Comparison of ENCODE assay signal across 8 cellular contexts in genomic region chr17:28646039-28646754, GRCh38. TPM values are rescaled to one million over a fixed set of nuclear protein-coding genes. Genes with fewer than 3 reads are reported as not detected.
DNase-seq lines count a peak whose midpoint lies in the region; ATAC-seq, FAIRE-seq and TF ChIP-seq lines count a peak whose summit lies in the region.

No MANE protein-coding gene starts in this region.

- no peaks in the 10 kb centered on the region for H3K27me3 ChIP-seq in GM06990 (replicated peaks; ENCODE audit: control insufficient read depth, insufficient read depth, low read length)
- no peaks in the 10 kb centered on the region for H3K27me3 ChIP-seq in endothelial cell of umbilical vein (ENCODE audit: control insufficient read depth in 2 of 2, insufficient read depth in 2 of 2, low read length in 2 of 2)
- H3K27me3 ChIP-seq in prostate gland (replicated peaks; ENCODE audit: insufficient read depth), result no peaks in the 10 kb centered on the region

- 61% methylated on average over 12 of the region's 12 CpGs for WGBS in prostate gland

- TF ChIP-seq CTCF in GM06990 (IDR thresholded peaks at IDR 0.05; ENCODE audit: insufficient read depth, low read length, poor library complexity, severe bottlenecking) (no peak), endothelial cell of umbilical vein (IDR thresholded peaks at IDR 0.05; ENCODE audit: extremely low read depth in 1 of 2, insufficient read depth in 1 of 2, low read depth in 1 of 2, low read length in 2 of 2) (no peak), prostate gland (IDR thresholded peaks at IDR 0.05) (no peak), GM10248 (IDR thresholded peaks at IDR 0.05; ENCODE audit: control extremely low read depth, extremely low read depth, low read depth, missing control alignments) (no peak)

- H3K27ac ChIP-seq in endothelial cell of umbilical vein (ENCODE audit: insufficient read depth, low read depth, low read length), result peak overlapping the region; percentile 55
- H3K27ac ChIP-seq in prostate gland, result peak overlapping the region; percentile 89 to 95

- peaks cover 23% of the 10 kb centered on the region for H3K79me2 ChIP-seq in endothelial cell of umbilical vein (ENCODE audit: control insufficient read depth, insufficient read depth, low read length)

- intact Hi-C loops in endothelial cell of umbilical vein (cut with micrococcal nuclease) (loop anchor here (2.0 to 5.0 kb wide), 2 partner anchors 17 to 71 kb away; partner anchors contain the start of genes RAB34, RPL23A and SUPT6H), prostate gland (cut with DNase I) (no loop called here)

- CTCF ChIA-PET in endothelial cell of umbilical vein (lab: Charles Lee) (interaction anchor here (0.7 to 2.8 kb wide), 22 partner anchors 9 to 471 kb away, joined by 3 to 49 read pairs (median 5); partner anchors contain the start of genes RPL23A, SDF2, SUPT6H and TLCD1), GM10248 (lab: Yijun Ruan, JAX) (interaction anchor here (0.8 to 5.1 kb wide), 18 partner anchors 10 to 308 kb away, joined by 3 to 43 read pairs (median 4); partner anchors contain the start of genes RPL23A, SDF2, SUPT6H and TLCD1)

- H3K4me2 ChIP-seq in endothelial cell of umbilical vein (ENCODE audit: insufficient read depth, low read length), result peak overlapping the region; percentile 7

- ATAC-seq in GM19023 (IDR thresholded peaks at IDR 0.05; ENCODE audit: unreplicated experiment), result no peak

- POLR2A ChIA-PET in endothelial cell of umbilical vein (lab: Charles Lee) (no interaction called here), GM10248 (lab: Yijun Ruan, JAX) (interaction anchor here (1.1 kb wide), 1 partner anchor 38 kb away, joined by 3 read pairs; no protein-coding TSS in a partner anchor)

- peak; percentile 41 for TF ChIP-seq POLR2A in endothelial cell of umbilical vein (IDR thresholded peaks at IDR 0.05; ENCODE audit: low read depth, low read length)
- TF ChIP-seq POLR2A in prostate gland (IDR thresholded peaks at IDR 0.05), result no peak

- dilution Hi-C loops in endothelial cell of umbilical vein (cut with MboI; ENCODE audit: extremely low pct_ligation_motif_present, low sequenced_read_pairs), result no loop called here

- no peak for FAIRE-seq in endothelial cell of umbilical vein (lab: Jason Lieb, UNC)

- no peaks in the 10 kb centered on the region for H3K9me3 ChIP-seq in endothelial cell of umbilical vein (replicated peaks; ENCODE audit: control insufficient read depth, insufficient read depth, low read length)
- H3K9me3 ChIP-seq in prostate gland, result no peaks in the 10 kb centered on the region

- H2AFZ ChIP-seq in endothelial cell of umbilical vein (ENCODE audit: low read depth, low read length), result peak overlapping the region; percentile 72

- peak overlapping the region; percentile 17 for H3K9ac ChIP-seq in endothelial cell of umbilical vein (replicated peaks; ENCODE audit: extremely low read depth, insufficient read depth, low read length)

- no TSS peak for BruUV-seq in endothelial cell of umbilical vein (replicated peaks; lab: Mats Ljungman, UMichigan)

- no peaks in the 10 kb centered on the region for H4K20me1 ChIP-seq in endothelial cell of umbilical vein (replicated peaks; ENCODE audit: control insufficient read depth, extremely low read depth, insufficient read depth, low read length)

- DNase-seq in GM06990 (ENCODE audit: extremely low read depth, insufficient read length) (peak; percentile 13), SHP77 treated with DMSO at 0.1 percent for 48 hours (lab: John Stamatoyannopoulos, UW) (peak; percentile 22), endothelial cell of umbilical vein (ENCODE audit: low read depth, low spot score) (no peak), prostate gland (ENCODE audit: low spot score) (no peak), NCI-H1694 treated with DMSO at 0.1 percent for 48 hours (lab: John Stamatoyannopoulos, UW) (no peak), GM10248 (ENCODE audit: extremely low spot score) (no peak), DMS114 treated with DMSO at 0.1 percent for 48 hours (lab: John Stamatoyannopoulos, UW; ENCODE audit: unreplicated experiment) (no peak)

- peaks cover 23% of the 10 kb centered on the region for H3K4me1 ChIP-seq in endothelial cell of umbilical vein (ENCODE audit: control insufficient read depth, extremely low read depth, insufficient read depth, low read length)
- H3K4me1 ChIP-seq in prostate gland (replicated peaks), result no peaks in the 10 kb centered on the region

- H3K4me3 ChIP-seq in GM06990 (replicated peaks; ENCODE audit: low read depth, low read length) (no peak overlapping the region; the same call in 1 of the 2 replicates), endothelial cell of umbilical vein (replicated peaks in 1 of 3; ENCODE audit: insufficient read depth in 1 of 3, low read depth in 1 of 3, low read length in 3 of 3) (no peak overlapping the region), prostate gland (no peak overlapping the region)

- peaks cover 17% of the 10 kb centered on the region for H3K36me3 ChIP-seq in GM06990 (ENCODE audit: control insufficient read depth, insufficient read depth, low read length)
- H3K36me3 ChIP-seq in endothelial cell of umbilical vein (ENCODE audit: control insufficient read depth in 2 of 2, extremely low read depth in 1 of 2, insufficient read depth in 2 of 2, low read length in 2 of 2), result peaks cover 18 to 19% of the 10 kb centered on the region in 2 experiments
- H3K36me3 ChIP-seq in prostate gland, result peaks cover 0 to 3% of the 10 kb centered on the region in 2 donors

- no peaks in the 10 kb centered on the region for H3K9me1 ChIP-seq in endothelial cell of umbilical vein (replicated peaks; ENCODE audit: control insufficient read depth, extremely low read depth, insufficient read depth, low read length)

TF ChIP-seq in endothelial cell of umbilical vein, 7 proteins besides CTCF, POLR2A, EP300 and RAD21:
- TF ChIP-seq EZH2 (IDR thresholded peaks at IDR 0.05; ENCODE audit: borderline replicate concordance, low read depth, low read length, severe bottlenecking) (no peak), GATA2 (IDR thresholded peaks at IDR 0.05; ENCODE audit: insufficient read depth, insufficient read length, low read depth, low read length) (no peak), MYC (IDR thresholded peaks at IDR 0.05; ENCODE audit: low read depth, low read length) (no peak)

RNA-seq across cellular contexts. Expression of gene BLTP2, which starts 1.2 kb away (rescaled TPM):
- total RNA-seq in endothelial cell of umbilical vein, result 164 and 165 TPM in 2 replicates
- 91.4 and 119 TPM in 2 replicates for polyA plus RNA-seq in endothelial cell of umbilical vein
- polyA plus RNA-seq in endothelial cell of umbilical vein (2011; cell fraction: cytosol; rRNA removed), result 69.9 and 79.5 TPM in 2 replicates
- 207 and 249 TPM in 2 replicates for polyA plus RNA-seq in endothelial cell of umbilical vein (2011; cell fraction: nucleus; rRNA removed)
- 95.1 and 111 TPM in 2 replicates for polyA plus RNA-seq in endothelial cell of umbilical vein (2012)
- polyA minus RNA-seq in endothelial cell of umbilical vein, result 522 and 694 TPM in 2 replicates
- polyA minus RNA-seq in endothelial cell of umbilical vein (2011; cell fraction: cytosol; rRNA and poly(A)+ RNA removed), result 116 TPM
- 142 and 241 TPM in 2 replicates for polyA minus RNA-seq in endothelial cell of umbilical vein (2011; cell fraction: nucleus; rRNA and poly(A)+ RNA removed)
- 10 to 100 TPM; 42.2 to 94.2 TPM for total RNA-seq in prostate gland

RNA-seq across cellular contexts. Expression of gene SDF2, which starts 15.5 kb away (rescaled TPM):
- total RNA-seq in endothelial cell of umbilical vein, result 52.6 and 56.4 TPM in 2 replicates
- polyA plus RNA-seq in endothelial cell of umbilical vein, result 77.9 and 101 TPM in 2 replicates
- 79.2 and 80.6 TPM in 2 replicates for polyA plus RNA-seq in endothelial cell of umbilical vein (2011; cell fraction: cytosol; rRNA removed)
- 40.3 and 45.9 TPM in 2 replicates for polyA plus RNA-seq in endothelial cell of umbilical vein (2011; cell fraction: nucleus; rRNA removed)
- polyA plus RNA-seq in endothelial cell of umbilical vein (2012), result 65.7 and 73.0 TPM in 2 replicates
- polyA minus RNA-seq in endothelial cell of umbilical vein, result 69.6 and 83.0 TPM in 2 replicates
- 15.7 TPM for polyA minus RNA-seq in endothelial cell of umbilical vein (2011; cell fraction: cytosol; rRNA and poly(A)+ RNA removed)
- 12.6 and 18.6 TPM in 2 replicates for polyA minus RNA-seq in endothelial cell of umbilical vein (2011; cell fraction: nucleus; rRNA and poly(A)+ RNA removed)
- total RNA-seq in prostate gland, result 10 to 100 TPM; 53.3 to 80.1 TPM

RNA-seq across cellular contexts. Expression of gene SUPT6H, which starts 15.8 kb away (rescaled TPM):
- total RNA-seq in endothelial cell of umbilical vein (70.4 and 79.2 TPM in 2 replicates), prostate gland (100 to 1,000 TPM in 1 of 2 donors, 10 to 100 TPM in 1; 52.7 to 138 TPM)
- 33.9 and 34.9 TPM in 2 replicates for polyA plus RNA-seq in endothelial cell of umbilical vein
- polyA plus RNA-seq in endothelial cell of umbilical vein (2011; cell fraction: cytosol; rRNA removed), result 27.0 and 30.2 TPM in 2 replicates
- polyA plus RNA-seq in endothelial cell of umbilical vein (2011; cell fraction: nucleus; rRNA removed), result 75.8 and 84.3 TPM in 2 replicates
- polyA plus RNA-seq in endothelial cell of umbilical vein (2012), result 52.7 and 64.6 TPM in 2 replicates
- 111 TPM in 2 replicates for polyA minus RNA-seq in endothelial cell of umbilical vein
- polyA minus RNA-seq in endothelial cell of umbilical vein (2011; cell fraction: cytosol; rRNA and poly(A)+ RNA removed), result 29.0 TPM
- polyA minus RNA-seq in endothelial cell of umbilical vein (2011; cell fraction: nucleus; rRNA and poly(A)+ RNA removed), result 86.1 and 93.8 TPM in 2 replicates

RNA-seq across cellular contexts. Expression of gene RSKR, which starts 32.2 kb away (rescaled TPM):
- total RNA-seq in endothelial cell of umbilical vein (19.9 and 20.1 TPM in 2 replicates), prostate gland (10 to 100 TPM in 1 of 2 donors, 1 to 10 TPM in 1; 5.0 to 32.1 TPM)
- 10.0 and 10.5 TPM in 2 replicates for polyA plus RNA-seq in endothelial cell of umbilical vein
- polyA plus RNA-seq in endothelial cell of umbilical vein (2011; cell fraction: cytosol; rRNA removed), result 2.1 and 2.8 TPM in 2 replicates
- polyA plus RNA-seq in endothelial cell of umbilical vein (2011; cell fraction: nucleus; rRNA removed), result 53.6 and 61.0 TPM in 2 replicates
- 5.0 and 6.4 TPM in 2 replicates for polyA plus RNA-seq in endothelial cell of umbilical vein (2012)
- 25.3 and 27.0 TPM in 2 replicates for polyA minus RNA-seq in endothelial cell of umbilical vein
- polyA minus RNA-seq in endothelial cell of umbilical vein (2011; cell fraction: cytosol; rRNA and poly(A)+ RNA removed), result 3.4 TPM
- polyA minus RNA-seq in endothelial cell of umbilical vein (2011; cell fraction: nucleus; rRNA and poly(A)+ RNA removed), result 22.2 and 42.3 TPM in 2 replicates

RNA-seq across cellular contexts. Expression of gene SPAG5, which starts 47.4 kb away (rescaled TPM):
- 85.4 and 90.6 TPM in 2 replicates for total RNA-seq in endothelial cell of umbilical vein
- 25.9 and 31.7 TPM in 2 replicates for polyA plus RNA-seq in endothelial cell of umbilical vein
- polyA plus RNA-seq in endothelial cell of umbilical vein (2011; cell fraction: cytosol; rRNA removed), result 52.7 and 66.2 TPM in 2 replicates
- polyA plus RNA-seq in endothelial cell of umbilical vein (2011; cell fraction: nucleus; rRNA removed), result 155 and 209 TPM in 2 replicates
- polyA plus RNA-seq in endothelial cell of umbilical vein (2012), result 23.6 and 52.1 TPM in 2 replicates
- 54.8 and 55.5 TPM in 2 replicates for polyA minus RNA-seq in endothelial cell of umbilical vein
- 92.4 TPM for polyA minus RNA-seq in endothelial cell of umbilical vein (2011; cell fraction: cytosol; rRNA and poly(A)+ RNA removed)
- 46.8 and 91.8 TPM in 2 replicates for polyA minus RNA-seq in endothelial cell of umbilical vein (2011; cell fraction: nucleus; rRNA and poly(A)+ RNA removed)
- 10 to 100 TPM in 1 of 2 donors, 1 to 10 TPM in 1; 4.6 to 17.3 TPM for total RNA-seq in prostate gland

Comparison
In these comparisons a context has a peak if more than half of its experiments do, and no peak if none do; other contexts are left out.
1. DNase-seq: peak in GM06990 (single experiment) and SHP77 treated with DMSO at 0.1 percent for 48 hours (single experiment); none in endothelial cell of umbilical vein (single experiment), prostate gland (single experiment), NCI-H1694 treated with DMSO at 0.1 percent for 48 hours (single experiment), GM10248 (single experiment) and DMS114 treated with DMSO at 0.1 percent for 48 hours (single experiment).